ENCODE assay signal across 8 cellular contexts in genomic region chr1:22711591-22712501, GRCh38. TPM values are rescaled to one million over a fixed set of nuclear protein-coding genes. Genes with fewer than 3 reads are reported as not detected.
A peak's percentile ranks its signal among the peaks of the same experiment; 100 is the strongest.
DNase-seq lines count a peak whose midpoint lies in the region; ATAC-seq, FAIRE-seq and TF ChIP-seq lines count a peak whose summit lies in the region.

No MANE protein-coding gene starts in this region.

- H3K36me3 ChIP-seq in GM23338 (ENCODE audit: insufficient read depth) (no peaks in the 10 kb centered on the region), astrocyte (ENCODE audit: insufficient read depth, low read length) (no peaks in the 10 kb centered on the region), left lung (no peaks in the 10 kb centered on the region), upper lobe of right lung (no peaks in the 10 kb centered on the region)

- H3K27ac Mint-ChIP-seq in GM23338: no peak overlapping the region
- H3K27ac Mint-ChIP-seq in astrocyte (ENCODE audit: unreplicated experiment): peak overlapping the region; percentile 58

- H3K4me1 Mint-ChIP-seq in GM23338 (peaks cover 9% of the 10 kb centered on the region), astrocyte (ENCODE audit: low read depth, unreplicated experiment) (peaks cover under 1% of the 10 kb centered on the region)

- H3K27ac ChIP-seq in A549 (peak overlapping the region; percentile 99 to 100), GM23338 (ENCODE audit: low read depth) (no peak overlapping the region), astrocyte (ENCODE audit: low read depth, low read length) (no peak overlapping the region), left lung (no peak overlapping the region), upper lobe of right lung (no peak overlapping the region)

- H3K79me2 ChIP-seq in GM23338 (replicated peaks; ENCODE audit: insufficient read depth) (no peaks in the 10 kb centered on the region), astrocyte (ENCODE audit: insufficient read depth, low read length) (peaks cover 55% of the 10 kb centered on the region)

- H3K27me3 Mint-ChIP-seq in GM23338 (ENCODE audit: insufficient read depth, low read depth, poor library complexity) (peaks cover 31% of the 10 kb centered on the region), astrocyte (ENCODE audit: low read depth, unreplicated experiment) (peaks cover 62% of the 10 kb centered on the region)

- H3K9me3 Mint-ChIP-seq in GM23338 (no peaks in the 10 kb centered on the region; the same call in 1 of the 3 replicates), astrocyte (ENCODE audit: unreplicated experiment) (no peaks in the 10 kb centered on the region)

- no peak for TF ChIP-seq RAD21 in A549 (conservative IDR thresholded peaks at IDR 0.05 in 1 of 2, IDR thresholded peaks at IDR 0.05 in 1 of 2)

- H2AFZ ChIP-seq in GM23338 (peak overlapping the region; percentile 73; the same call in 1 of the 2 replicates), astrocyte (ENCODE audit: low read depth, low read length) (peak overlapping the region; percentile 71)

- H3K27me3 ChIP-seq in GM23338 (ENCODE audit: insufficient read depth) (peaks cover 29% of the 10 kb centered on the region), astrocyte (ENCODE audit: insufficient read depth, low read length) (no peaks in the 10 kb centered on the region), left lung (peaks cover 10 to 68% of the 10 kb centered on the region in 2 donors), upper lobe of right lung (peaks cover 19% of the 10 kb centered on the region)

- no peaks in the 10 kb centered on the region for H4K20me1 ChIP-seq in GM23338 (replicated peaks; ENCODE audit: insufficient read depth)
- H4K20me1 ChIP-seq in astrocyte (ENCODE audit: insufficient read depth, low read length): peaks cover 53% of the 10 kb centered on the region

- no peak for FAIRE-seq in A549 (lab: Jason Lieb, UNC)
- no peak for FAIRE-seq in astrocyte (lab: Jason Lieb, UNC)

- DNase-seq in A549 (ENCODE audit: low read depth in 1 of 2, low spot score in 1 of 2) (peak in 1 of 2 experiments; percentile 19), GM23338 (ENCODE audit: low spot score) (peak; percentile 41), astrocyte (ENCODE audit: low read depth) (peak; percentile 25), left lung (no peak), upper lobe of right lung (no peak), KG1 (lab: John Stamatoyannopoulos, UW) (no peak)
- DNase-seq in effector CD4-positive, alpha-beta T cell: no peak

- ATAC-seq in A549 (peak; percentile 5 to 41; a peak in 3 of 6 replicates), GM23338 (peak; percentile 14), left lung (peak; percentile 59), upper lobe of right lung (peak; percentile 10), HG02981 (IDR thresholded peaks at IDR 0.05; ENCODE audit: unreplicated experiment) (no peak)

- peak overlapping the region; percentile 82 for H3K9ac ChIP-seq in astrocyte (ENCODE audit: low read length)

- no peak for TF ChIP-seq CTCF in A549 (IDR thresholded peaks at IDR 0.05)
- no peak for TF ChIP-seq CTCF in GM23338 (conservative IDR thresholded peaks at IDR 0.05; ENCODE audit: low read depth in 2 of 2)
- TF ChIP-seq CTCF in astrocyte (IDR thresholded peaks at IDR 0.05; ENCODE audit: insufficient read depth, low read depth, low read length): no peak
- TF ChIP-seq CTCF in left lung (IDR thresholded peaks at IDR 0.05): no peak
- no peak for TF ChIP-seq CTCF in upper lobe of right lung (IDR thresholded peaks at IDR 0.05)

- CTCF ChIA-PET in A549 (lab: Yijun Ruan, JAX): interaction anchor here (0.7 to 1.4 kb wide), 2 partner anchors 9 to 11 kb away, joined by 3 to 7 read pairs; no protein-coding TSS in a partner anchor

- H3K4me1 ChIP-seq in A549 (peaks cover 36% of the 10 kb centered on the region), GM23338 (ENCODE audit: insufficient read depth) (peaks cover 5% of the 10 kb centered on the region; the same call in 1 of the 2 replicates), astrocyte (ENCODE audit: insufficient read depth, low read length) (peaks cover 22% of the 10 kb centered on the region), left lung (peaks cover 5 to 24% of the 10 kb centered on the region in 2 donors), upper lobe of right lung (peaks cover 16% of the 10 kb centered on the region)

- H3K36me3 Mint-ChIP-seq in GM23338 (ENCODE audit: low read depth) (no peaks in the 10 kb centered on the region), astrocyte (ENCODE audit: low read depth, unreplicated experiment) (no peaks in the 10 kb centered on the region)

- peak overlapping the region; percentile 97 for H3K4me3 ChIP-seq in A549
- peak overlapping the region; percentile 60 for H3K4me3 ChIP-seq in GM23338
- peak overlapping the region; percentile 81 for H3K4me3 ChIP-seq in astrocyte (ENCODE audit: insufficient read depth, low read depth, low read length)
- H3K4me3 ChIP-seq in left lung: peak overlapping the region; percentile 31 to 46
- H3K4me3 ChIP-seq in upper lobe of right lung: peak overlapping the region; percentile 43

- WGBS in A549 (ENCODE audit: missing lambda C conversion rate): 47% methylated on average over 18 of the region's 53 CpGs

- H3K4me2 ChIP-seq in A549 (peak overlapping the region; percentile 98), GM23338 (peak overlapping the region; percentile 82), astrocyte (ENCODE audit: low read length) (peak overlapping the region; percentile 90)

- H3K4me3 Mint-ChIP-seq in GM23338 (peak overlapping the region; percentile 73), astrocyte (ENCODE audit: unreplicated experiment) (peak overlapping the region; percentile 85)

- no peaks in the 10 kb centered on the region for H3K9me2 ChIP-seq in GM23338 (ENCODE audit: insufficient read depth)

- no peaks in the 10 kb centered on the region for H3F3A ChIP-seq in GM23338 (replicated peaks; ENCODE audit: low read depth)

- no peaks in the 10 kb centered on the region for H3K9me3 ChIP-seq in A549
- no peaks in the 10 kb centered on the region for H3K9me3 ChIP-seq in astrocyte (ENCODE audit: insufficient read depth, low read depth, low read length)
- H3K9me3 ChIP-seq in left lung: no peaks in the 10 kb centered on the region
- no peaks in the 10 kb centered on the region for H3K9me3 ChIP-seq in upper lobe of right lung

- TF ChIP-seq POLR2A in A549 (IDR thresholded peaks at IDR 0.05; ENCODE audit: low read length): no peak

- intact Hi-C loops in left lung (cut with DNase I): no loop called here
- intact Hi-C loops in upper lobe of right lung (cut with DNase I): no loop called here

- POLR2A ChIA-PET in A549 (lab: Yijun Ruan, JAX): interaction anchor here (0.9 kb wide), 1 partner anchor 23 kb away, joined by 3 read pairs; no protein-coding TSS in a partner anchor

- no peak for TF ChIP-seq EP300 in A549 (IDR thresholded peaks at IDR 0.05)

TF ChIP-seq in A549, 52 proteins besides CTCF, POLR2A, EP300 and RAD21:
- TF ChIP-seq, protein P1, sequence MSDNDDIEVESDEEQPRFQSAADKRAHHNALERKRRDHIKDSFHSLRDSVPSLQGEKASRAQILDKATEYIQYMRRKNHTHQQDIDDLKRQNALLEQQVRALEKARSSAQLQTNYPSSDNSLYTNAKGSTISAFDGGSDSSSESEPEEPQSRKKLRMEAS (IDR thresholded peaks at IDR 0.05): peak; percentile 42; the same call in 1 of the 2 replicates
- no peak for TF ChIP-seq FOXS1 (CRISPR knock-in tag; IDR thresholded peaks at IDR 0.05)

TF ChIP-seq in GM23338, 12 proteins besides CTCF, POLR2A, EP300 and RAD21:
- peak; percentile 65 for TF ChIP-seq EZH2 (IDR thresholded peaks at IDR 0.05; ENCODE audit: low read depth, unreplicated experiment)
- no peak for TF ChIP-seq STAT1 (IDR thresholded peaks at IDR 0.05; ENCODE audit: unreplicated experiment)
TF ChIP-seq in GM23338: peak in this region for 1.

RNA-seq across cellular contexts. Expression of gene EPHB2, which starts 1.2 kb away (rescaled TPM):
- polyA plus RNA-seq in A549 (2011; rRNA removed) (13.0 and 15.9 TPM in 2 replicates), A549 (2017; fragmentation: RNase III; extraction: RNeasy Plus Mini Kit Qiagen cat#74134 plus additional on column Dnase treatment) (31.4 to 35.3 TPM (median 33.8 TPM) in 3 replicates), GM23338 (2016; fragmentation: Nextera tagmentation; extraction: Ambion mirVana) (4.1 and 4.5 TPM in 2 replicates)
- polyA plus RNA-seq in A549 (2012; cell fraction: cytosol; rRNA removed): 18.6 and 22.8 TPM in 2 replicates
- polyA plus RNA-seq in A549 (2012; cell fraction: nucleus; rRNA removed): 40.4 and 46.8 TPM in 2 replicates
- polyA minus RNA-seq in A549 (2011; rRNA and poly(A)+ RNA removed): 43.4 and 70.5 TPM in 2 replicates
- 19.2 and 20.1 TPM in 2 replicates for total RNA-seq in GM23338 (2014; rRNA removed; shearing (Covaris generic))
- total RNA-seq in astrocyte (7.5 and 8.4 TPM in 2 replicates), left lung (10 to 100 TPM; 11.3 to 15.9 TPM), upper lobe of right lung (6.0 TPM)

RNA-seq across cellular contexts. Expression of gene C1QB, which starts 58.8 kb away (rescaled TPM):
- polyA plus RNA-seq in A549 (2011; rRNA removed) (not detected in 2 replicates), A549 (2017; fragmentation: RNase III; extraction: RNeasy Plus Mini Kit Qiagen cat#74134 plus additional on column Dnase treatment) (not detected in 3 replicates), GM23338 (2016; fragmentation: Nextera tagmentation; extraction: Ambion mirVana) (not detected in 2 replicates)
- not detected in 2 replicates for polyA plus RNA-seq in A549 (2012; cell fraction: cytosol; rRNA removed)
- not detected in 2 replicates for polyA plus RNA-seq in A549 (2012; cell fraction: nucleus; rRNA removed)
- polyA minus RNA-seq in A549 (2011; rRNA and poly(A)+ RNA removed): not detected in 2 replicates
- total RNA-seq in GM23338 (2014; rRNA removed; shearing (Covaris generic)): not detected in 2 replicates
- total RNA-seq in astrocyte (not detected in 2 replicates), left lung (100 to 1,000 TPM; 611 to 648 TPM), upper lobe of right lung (707 TPM)

Comparison
In these comparisons a context has a peak if more than half of its experiments do, and no peak if none do; other contexts are left out.
1. DNase-seq: peak in GM23338 (single experiment) and astrocyte (single experiment); none in left lung (0 of 2), upper lobe of right lung (single experiment), effector CD4-positive, alpha-beta T cell (single experiment) and KG1 (single experiment).
2. H3K27ac ChIP-seq: peak in A549 (2 of 2); none in GM23338 (single experiment), astrocyte (single experiment), left lung (0 of 2) and upper lobe of right lung (single experiment).
3. H3K4me3 ChIP-seq: peak in every context shown above with its lines; median percentile 97 in A549; 81 in astrocyte; 60 in GM23338; 43 in upper lobe of right lung; 38 in left lung.
4. RNA of gene C1QB, which starts 58.8 kb away (total RNA-seq): 707 TPM in upper lobe of right lung (single experiment) and 611 to 648 TPM in left lung; not detected in GM23338 and not detected in astrocyte; every median in the first group is over 100 times any median in the second.
5. Peak in every context shown above with its lines, with median percentiles within 50 percentile points of each other: H3K4me2 ChIP-seq.